In the genomic region with DNA sequence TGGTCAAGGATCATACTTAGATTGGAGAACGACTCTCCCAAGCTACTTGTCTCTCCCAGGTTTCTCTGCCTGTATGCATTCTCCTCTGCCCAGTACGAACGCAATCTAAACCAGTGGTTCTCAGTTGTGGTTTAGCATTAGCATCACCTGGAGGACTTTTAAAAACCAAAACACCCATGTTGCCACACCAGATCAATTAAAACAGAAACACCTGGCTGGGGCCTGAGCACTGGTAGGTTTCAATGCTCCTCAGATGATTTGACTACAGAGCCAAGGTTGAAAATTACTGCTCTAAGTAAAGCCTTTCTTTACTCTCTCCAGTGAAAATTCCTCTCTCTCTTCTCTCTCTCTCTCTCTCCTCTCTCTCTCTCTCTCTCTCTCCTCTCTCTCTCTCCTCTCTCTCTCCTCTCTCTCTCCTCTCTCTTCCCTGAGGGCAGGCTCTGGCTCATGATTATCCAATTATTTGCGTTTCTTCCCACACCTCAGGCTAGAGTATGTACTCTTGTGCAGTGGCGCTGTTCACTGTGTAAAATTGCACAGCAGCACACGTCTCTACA, we compare ENCODE assay signal across 34 cellular contexts.
"Had no signal": no experiment of that assay in that cellular context is flagged by ENCODE, and none has a peak within 500 bp of the region (broad histone marks: within the 10 kb centered on the region; RNA-seq: fewer than 3 reads in every experiment).

No MANE protein-coding gene starts in this region.

- H3K27ac Mint-ChIP-seq: activated B cell treated with CpG ODN at 0.5 μM for 24 hours; activated CD4-positive, alpha-beta memory T cell treated with anti-CD3 and anti-CD28 coated beads for 36 hours; activated CD4-positive, alpha-beta T cell treated with anti-CD3 and anti-CD28 coated beads, Interleukin-2, amount 10 ng/mL, durations not matched to agents 24 days and 14 days; activated CD8-positive, alpha-beta T cell treated with anti-CD3 and anti-CD28 coated beads for 36 hours; activated naive CD4-positive, alpha-beta T cell treated with anti-CD3 and anti-CD28 coated beads, Interleukin-2, amount 50 U/mL, for 72 hours; activated naive CD8-positive, alpha-beta T cell treated with anti-CD3 and anti-CD28 coated beads for 36 hours; activated T-cell treated with anti-CD3 and anti-CD28 coated beads, Interleukin-2, amount 50 U/mL, for 72 hours; activated T-helper 1 cell treated with anti-CD3 and anti-CD28 coated beads, Interleukin-12 subunit alpha, Interleukin-12 subunit beta, Interleukin-2, Interleukin-4 antibody, amounts not matched to agents 30 ng/mL and 10 ng/mL and 1 ng/mL, durations not matched to agents 14 hours and 24 hours and 36 hours; activated T-helper 17 cell treated with anti-CD3 and anti-CD28 coated beads, Interleukin-2, amount 50 U/mL, for 72 hours; T-helper 1 cell treated with Interleukin-12 subunit alpha and Interleukin-12 subunit beta and Interleukin-4 antibody, amounts not matched to agents 30 μg/mL and 1 μg/mL, for 36 hours; T-helper 2 cell treated with Interferon-gamma antibody and Interleukin-4, amounts not matched to agents 5 μg/mL and 100 μg/mL, for 36 hours had no signal

- H3K4me1 ChIP-seq: adrenal gland, body of pancreas, breast epithelium had no signal

- H3K27ac ChIP-seq: adrenal gland, body of pancreas, brain microvascular endothelial cell, breast epithelium, VCaP had no signal

- H3K4me1 Mint-ChIP-seq: activated B cell treated with CpG ODN at 0.5 μM for 24 hours; activated CD4-positive, alpha-beta T cell treated with anti-CD3 and anti-CD28 coated beads, Interleukin-2, amount 10 ng/mL, durations not matched to agents 24 days and 14 days; activated naive CD8-positive, alpha-beta T cell treated with anti-CD3 and anti-CD28 coated beads for 36 hours; activated T-helper 17 cell treated with anti-CD3 and anti-CD28 coated beads, Interleukin-2, amount 50 U/mL, for 72 hours had no signal

- H3K4me3 ChIP-seq: adrenal gland, body of pancreas, breast epithelium had no signal

- H3K27me3 ChIP-seq: adrenal gland, body of pancreas, brain microvascular endothelial cell had no signal

- ATAC-seq: activated CD8-positive, alpha-beta T cell treated with anti-CD3 and anti-CD28 coated beads for 36 hours; activated naive CD4-positive, alpha-beta T cell treated with anti-CD3 and anti-CD28 coated beads, Interleukin-2, amount 50 U/mL, for 72 hours; activated T-cell treated with anti-CD3 and anti-CD28 coated beads, Interleukin-2, amount 50 U/mL, for 4 hours; activated T-cell treated with anti-CD3 and anti-CD28 coated beads, Interleukin-2, amount 50 U/mL, for 72 hours; activated T-helper 17 cell treated with anti-CD3 and anti-CD28 coated beads, Interleukin-2, amount 50 U/mL, for 72 hours; body of pancreas had no signal

- H3K9me3 Mint-ChIP-seq: activated B cell treated with CpG ODN at 0.5 μM for 24 hours; activated CD4-positive, alpha-beta memory T cell treated with anti-CD3 and anti-CD28 coated beads for 36 hours; activated CD4-positive, alpha-beta T cell treated with anti-CD3 and anti-CD28 coated beads, Interleukin-2, amount 10 ng/mL, durations not matched to agents 24 days and 14 days; activated CD8-positive, alpha-beta T cell treated with anti-CD3 and anti-CD28 coated beads for 36 hours; activated naive CD4-positive, alpha-beta T cell treated with anti-CD3 and anti-CD28 coated beads, Interleukin-2, amount 50 U/mL, for 72 hours; activated naive CD8-positive, alpha-beta T cell treated with anti-CD3 and anti-CD28 coated beads for 36 hours; activated T-cell treated with anti-CD3 and anti-CD28 coated beads, Interleukin-2, amount 50 U/mL, for 4 hours; activated T-cell treated with anti-CD3 and anti-CD28 coated beads, Interleukin-2, amount 50 U/mL, for 72 hours; activated T-helper 1 cell treated with anti-CD3 and anti-CD28 coated beads, Interleukin-12 subunit alpha, Interleukin-12 subunit beta, Interleukin-2, Interleukin-4 antibody, amounts not matched to agents 30 ng/mL and 10 ng/mL and 1 ng/mL, durations not matched to agents 14 hours and 24 hours and 36 hours; activated T-helper 17 cell treated with anti-CD3 and anti-CD28 coated beads, Interleukin-2, amount 50 U/mL, for 72 hours; T-helper 1 cell treated with Interleukin-12 subunit alpha and Interleukin-12 subunit beta and Interleukin-4 antibody, amounts not matched to agents 30 μg/mL and 1 μg/mL, for 36 hours had no signal

- H3K4me3 Mint-ChIP-seq: activated B cell treated with CpG ODN at 0.5 μM for 24 hours; activated CD4-positive, alpha-beta memory T cell treated with anti-CD3 and anti-CD28 coated beads for 36 hours; activated CD4-positive, alpha-beta T cell treated with anti-CD3 and anti-CD28 coated beads, Interleukin-2, amount 10 ng/mL, durations not matched to agents 24 days and 14 days; activated CD8-positive, alpha-beta T cell treated with anti-CD3 and anti-CD28 coated beads for 36 hours; activated naive CD8-positive, alpha-beta T cell treated with anti-CD3 and anti-CD28 coated beads for 36 hours; activated T-cell treated with anti-CD3 and anti-CD28 coated beads, Interleukin-2, amount 50 U/mL, for 4 hours; activated T-cell treated with anti-CD3 and anti-CD28 coated beads, Interleukin-2, amount 50 U/mL, for 72 hours; activated T-helper 1 cell treated with anti-CD3 and anti-CD28 coated beads, Interleukin-12 subunit alpha, Interleukin-12 subunit beta, Interleukin-2, Interleukin-4 antibody, amounts not matched to agents 30 ng/mL and 10 ng/mL and 1 ng/mL, durations not matched to agents 14 hours and 24 hours and 36 hours; activated T-helper 17 cell treated with anti-CD3 and anti-CD28 coated beads, Interleukin-2, amount 50 U/mL, for 72 hours; T-helper 1 cell treated with Interleukin-12 subunit alpha and Interleukin-12 subunit beta and Interleukin-4 antibody, amounts not matched to agents 30 μg/mL and 1 μg/mL, for 36 hours; T-helper 2 cell treated with Interferon-gamma antibody and Interleukin-4, amounts not matched to agents 5 μg/mL and 100 μg/mL, for 36 hours had no signal

- H3K36me3 Mint-ChIP-seq: activated CD4-positive, alpha-beta memory T cell treated with anti-CD3 and anti-CD28 coated beads for 36 hours; activated naive CD4-positive, alpha-beta T cell treated with anti-CD3 and anti-CD28 coated beads, Interleukin-2, amount 50 U/mL, for 72 hours; activated naive CD8-positive, alpha-beta T cell treated with anti-CD3 and anti-CD28 coated beads for 36 hours had no signal

- H3K27me3 Mint-ChIP-seq: activated B cell treated with CpG ODN at 0.5 μM for 24 hours; activated CD4-positive, alpha-beta memory T cell treated with anti-CD3 and anti-CD28 coated beads for 36 hours; activated CD4-positive, alpha-beta T cell treated with anti-CD3 and anti-CD28 coated beads, Interleukin-2, amount 10 ng/mL, durations not matched to agents 24 days and 14 days; activated CD8-positive, alpha-beta T cell treated with anti-CD3 and anti-CD28 coated beads for 36 hours; activated naive CD8-positive, alpha-beta T cell treated with anti-CD3 and anti-CD28 coated beads for 36 hours; activated T-helper 17 cell treated with anti-CD3 and anti-CD28 coated beads, Interleukin-2, amount 50 U/mL, for 72 hours had no signal

- DNase-seq: activated B cell treated with CpG ODN at 0.5 μM for 24 hours; activated CD4-positive, alpha-beta memory T cell treated with anti-CD3 and anti-CD28 coated beads for 36 hours; activated CD4-positive, alpha-beta T cell treated with anti-CD3 and anti-CD28 coated beads for 4 hours; activated CD4-positive, alpha-beta T cell treated with anti-CD3 and anti-CD28 coated beads, Interleukin-2, amount 10 ng/mL, durations not matched to agents 24 days and 14 days; activated CD4-positive, alpha-beta T cell treated with anti-CD3 and anti-CD28 coated beads, Interleukin-2, amount 50 U/mL, for 1 hour; activated CD4-positive, alpha-beta T cell treated with anti-CD3 and anti-CD28 coated beads, Interleukin-2, amount 50 U/mL, for 4 hours; activated CD4-positive, CD25-positive, alpha-beta regulatory T cell treated with anti-CD3 and anti-CD28 coated beads, Interleukin-2, amount 50 U/mL, for 72 hours; activated CD8-positive, alpha-beta memory T cell treated with anti-CD3 and anti-CD28 coated beads, Interleukin-2, amount 50 U/mL, for 4 hours; activated CD8-positive, alpha-beta T cell treated with anti-CD3 and anti-CD28 coated beads for 36 hours; activated effector memory CD4-positive, alpha-beta T cell treated with anti-CD3 and anti-CD28 coated beads, Interleukin-2, amount 50 U/mL, for 16 hours; activated gamma-delta T cell treated with Interleukin-2 at 50 U/mL for 16 hours; activated naive CD4-positive, alpha-beta T cell treated with anti-CD3 and anti-CD28 coated beads, Interleukin-2, amount 50 U/mL, for 16 hours; activated naive CD4-positive, alpha-beta T cell treated with Interleukin-2 at 50 U/mL for 16 hours; activated naive CD8-positive, alpha-beta T cell treated with anti-CD3 and anti-CD28 coated beads for 36 hours; activated T-cell treated with anti-CD3 and anti-CD28 coated beads for 4 hours; activated T-cell treated with anti-CD3 and anti-CD28 coated beads, Interleukin-2, amount 50 U/mL, for 1 hour; activated T-cell treated with anti-CD3 and anti-CD28 coated beads, Interleukin-2, amount 50 U/mL, for 4 hours; activated T-cell treated with anti-CD3 and anti-CD28 coated beads, Interleukin-2, amount 50 U/mL, for 72 hours; adrenal gland; amniotic stem cell; aorta; body of pancreas; brain microvascular endothelial cell; central memory CD4-positive, alpha-beta T cell; T-helper 1 cell; T-helper 2 cell; T-helper 9 cell had no signal

- H3K36me3 ChIP-seq: adrenal gland, brain microvascular endothelial cell, breast epithelium had no signal

- H3K9me3 ChIP-seq: adrenal gland, body of pancreas, breast epithelium had no signal
